8 cellular contexts compared by ENCODE assay signal in genomic region chr1:206909167-206909882, GRCh38. TPM values are rescaled to one million over a fixed set of nuclear protein-coding genes. Genes with fewer than 3 reads are reported as not detected.
A peak's percentile ranks its signal among the peaks of the same experiment; 100 is the strongest.
DNase-seq lines count a peak whose midpoint lies in the region; ATAC-seq and TF ChIP-seq lines count a peak whose summit lies in the region.

No MANE protein-coding gene starts in this region.

- H3K4me3 Mint-ChIP-seq in neural crest cell = peak overlapping the region; percentile 41

- DNase-seq in NCI-H2107 treated with DMSO at 0.1 percent for 48 hours (lab: John Stamatoyannopoulos, UW; ENCODE audit: unreplicated experiment) (peak; percentile 68), activated T-cell treated with anti-CD3 and anti-CD28 coated beads for 4 hours (peak; percentile 16), fibroblast of lung (ENCODE audit: low read depth in 2 of 2) (no peak), neural crest cell (ENCODE audit: low read depth, low spot score) (no peak), T1000 (lab: John Stamatoyannopoulos, UW) (no peak)

- H3K4me1 ChIP-seq in ES-I3 (ENCODE audit: insufficient read depth, low read length) (peaks cover 8% of the 10 kb centered on the region), fibroblast of lung (ENCODE audit: control insufficient read depth, extremely low read depth, insufficient read depth, low read length) (peaks cover 5% of the 10 kb centered on the region)

- ATAC-seq in GM19351 (IDR thresholded peaks at IDR 0.05; ENCODE audit: unreplicated experiment) = no peak
- no peak for ATAC-seq in HG03342 (IDR thresholded peaks at IDR 0.05; ENCODE audit: unreplicated experiment)

- H3K27me3 Mint-ChIP-seq in neural crest cell (ENCODE audit: low read depth) = peaks cover 92% of the 10 kb centered on the region

- H3K4me2 ChIP-seq in fibroblast of lung (ENCODE audit: extremely low read depth, insufficient read depth, low read length) = peak overlapping the region; percentile 79

- H2AFZ ChIP-seq in fibroblast of lung (ENCODE audit: low read length) = peak overlapping the region; percentile 60

- TF ChIP-seq CTCF in fibroblast of lung (conservative IDR thresholded peaks at IDR 0.05 in 1 of 2, IDR thresholded peaks at IDR 0.05 in 1 of 2; ENCODE audit: low read depth in 1 of 2, low read length in 2 of 2) (no peak), neural crest cell (conservative IDR thresholded peaks at IDR 0.05) (no peak)

- no peaks in the 10 kb centered on the region for H4K20me1 ChIP-seq in fibroblast of lung (ENCODE audit: control insufficient read depth, extremely low read depth, insufficient read depth, low read length)

- peak overlapping the region; percentile 42 to 60 (median 45) for H3K4me3 ChIP-seq in fibroblast of lung (replicated peaks in 1 of 4; ENCODE audit: control extremely low read depth in 1 of 4, insufficient read depth in 1 of 4, low read depth in 3 of 4, low read length in 4 of 4)

- H3K9ac ChIP-seq in ES-I3 (ENCODE audit: low read depth, low read length) = peak overlapping the region; percentile 72
- peak overlapping the region; percentile 77 for H3K9ac ChIP-seq in fibroblast of lung (ENCODE audit: insufficient read depth, low read length)

- peaks cover 6% of the 10 kb centered on the region for H3K27me3 ChIP-seq in fibroblast of lung (ENCODE audit: control insufficient read depth, insufficient read depth, low read length)

- H3K4me1 Mint-ChIP-seq in neural crest cell = no peaks in the 10 kb centered on the region

- no peaks in the 10 kb centered on the region for H3K36me3 ChIP-seq in ES-I3 (ENCODE audit: insufficient read depth, low read length)
- no peaks in the 10 kb centered on the region for H3K36me3 ChIP-seq in fibroblast of lung (ENCODE audit: control insufficient read depth, insufficient read depth, low read length)

- H3K27ac ChIP-seq in fibroblast of lung (ENCODE audit: insufficient read depth, low read length) = peak overlapping the region; percentile 63

- no peaks in the 10 kb centered on the region for H3K36me3 Mint-ChIP-seq in neural crest cell (ENCODE audit: low read depth)

- H3K9me3 ChIP-seq in ES-I3 (ENCODE audit: control insufficient read depth, insufficient read depth, low read length) (no peaks in the 10 kb centered on the region), fibroblast of lung (ENCODE audit: control insufficient read depth, insufficient read depth, low read depth, low read length) (no peaks in the 10 kb centered on the region)

- H3K27ac Mint-ChIP-seq in neural crest cell (ENCODE audit: unreplicated experiment) = no peak overlapping the region

- no peaks in the 10 kb centered on the region for H3K79me2 ChIP-seq in fibroblast of lung (ENCODE audit: control insufficient read depth, insufficient read depth, low read length)

- H3K9me3 Mint-ChIP-seq in neural crest cell = no peaks in the 10 kb centered on the region

RNA-seq across cellular contexts. Expression of gene IL24, which starts 12.1 kb away (rescaled TPM):
- total RNA-seq in fibroblast of lung (0.17 TPM in 1 of 2 replicates, not detected in the other), neural crest cell (not detected in 2 replicates)
- 0.54 TPM in 1 of 2 replicates, not detected in the other for polyA plus RNA-seq in fibroblast of lung
- 0.13 and 0.91 TPM in 2 replicates for polyA plus RNA-seq in fibroblast of lung (2012)
- 3.0 TPM in 1 of 2 replicates, not detected in the other for polyA minus RNA-seq in fibroblast of lung (ENCODE audit: low replicate concordance)

RNA-seq across cellular contexts. Expression of gene FCMR, which starts 12.4 kb away (rescaled TPM):
- 0.26 and 0.33 TPM in 2 replicates for total RNA-seq in fibroblast of lung
- 1.5 and 4.3 TPM in 2 replicates for polyA plus RNA-seq in fibroblast of lung
- 2.1 and 4.9 TPM in 2 replicates for polyA plus RNA-seq in fibroblast of lung (2012)
- polyA minus RNA-seq in fibroblast of lung (ENCODE audit: low replicate concordance) = 7.2 and 24.4 TPM in 2 replicates
- total RNA-seq in neural crest cell = not detected in 2 replicates

RNA-seq across cellular contexts. Expression of gene PIGR, which starts 36.9 kb away (rescaled TPM):
- total RNA-seq in fibroblast of lung = not detected in 2 replicates
- polyA plus RNA-seq in fibroblast of lung = not detected in 2 replicates
- not detected in 2 replicates for polyA plus RNA-seq in fibroblast of lung (2012)
- not detected in 2 replicates for polyA minus RNA-seq in fibroblast of lung (ENCODE audit: low replicate concordance)
- not detected in 2 replicates for total RNA-seq in neural crest cell

RNA-seq across cellular contexts. Expression of gene IL20, which starts 43.9 kb away (rescaled TPM):
- not detected in 2 replicates for total RNA-seq in fibroblast of lung
- polyA plus RNA-seq in fibroblast of lung = not detected in 2 replicates
- not detected in 2 replicates for polyA plus RNA-seq in fibroblast of lung (2012)
- polyA minus RNA-seq in fibroblast of lung (ENCODE audit: low replicate concordance) = not detected in 2 replicates
- not detected in 2 replicates for total RNA-seq in neural crest cell

Comparison
In these comparisons a context has a peak if more than half of its experiments do, and no peak if none do; other contexts are left out.
1. DNase-seq: peak in NCI-H2107 treated with DMSO at 0.1 percent for 48 hours (single experiment) and activated T-cell treated with anti-CD3 and anti-CD28 coated beads for 4 hours (single experiment); none in fibroblast of lung (0 of 2), neural crest cell (single experiment) and T1000 (single experiment).